ENCODE assay signal across 13 cellular contexts in genomic region chr9:91843623-91844111, GRCh38.
DNase-seq lines count a peak whose midpoint lies in the region; ATAC-seq, FAIRE-seq and TF ChIP-seq lines count a peak whose summit lies in the region.
"Had no signal": no experiment of that assay in that cellular context is flagged by ENCODE, and none has a peak within 500 bp of the region (broad histone marks: within the 10 kb centered on the region; RNA-seq: fewer than 3 reads in every experiment).

No MANE protein-coding gene starts in this region.

- DNase-seq in NOMO-1 treated with DMSO at 0.1 percent for 48 hours (lab: John Stamatoyannopoulos, UW; ENCODE audit: unreplicated experiment) (peak; percentile 5), NOMO-1 treated with dmso at 0.1 percent for 144 hours (lab: John Stamatoyannopoulos, UW; ENCODE audit: unreplicated experiment) (no peak), midbrain (lab: John Stamatoyannopoulos, UW) (peak; percentile 7), type B pancreatic cell (ENCODE audit: extremely low spot score, unreplicated experiment) (peak; percentile 74), GOT3 (lab: John Stamatoyannopoulos, UW) (no peak), RCC 7860 (ENCODE audit: low spot score) (no peak)
- DNase-seq: activated naive CD4-positive, alpha-beta T cell; GDM1; kidney glomerular epithelial cell had no signal

- H3K36me3 Mint-ChIP-seq in type B pancreatic cell: peaks cover 9% of the 10 kb centered on the region

- H3K27ac Mint-ChIP-seq in type B pancreatic cell: peak overlapping the region; percentile 83

- H3K4me1 Mint-ChIP-seq in type B pancreatic cell (ENCODE audit: unreplicated experiment): peaks cover 72% of the 10 kb centered on the region

- no peaks in the 10 kb centered on the region for H3K9me3 Mint-ChIP-seq in type B pancreatic cell

- H3K4me3 Mint-ChIP-seq in type B pancreatic cell: peak overlapping the region; percentile 67

- FAIRE-seq in endometrium (lab: Jason Lieb, UNC): peak; percentile 66
- FAIRE-seq in RCC 7860 (lab: Jason Lieb, UNC): no peak
- FAIRE-seq: endothelial cell of umbilical vein had no signal

- ATAC-seq in GM21786 (IDR thresholded peaks at IDR 0.05; ENCODE audit: unreplicated experiment): no peak
- ATAC-seq: activated CD4-positive, CD25-positive, alpha-beta regulatory T cell treated with anti-CD3 and anti-CD28 coated beads, Interleukin-2, amount 50 U/mL, for 24 hours had no signal

- no peak for TF ChIP-seq CTCF in type B pancreatic cell (conservative IDR thresholded peaks at IDR 0.05)

- peaks cover 9% of the 10 kb centered on the region for H3K27me3 Mint-ChIP-seq in type B pancreatic cell

Comparison
In these comparisons a context has a peak if more than half of its experiments do, and no peak if none do; other contexts are left out.
1. DNase-seq: peak in NOMO-1 treated with DMSO at 0.1 percent for 48 hours (single experiment), midbrain (single experiment) and type B pancreatic cell (single experiment); none in NOMO-1 treated with dmso at 0.1 percent for 144 hours (single experiment), GOT3 (single experiment) and RCC 7860 (single experiment).